16 cellular contexts compared by ENCODE assay signal in the genomic region with DNA sequence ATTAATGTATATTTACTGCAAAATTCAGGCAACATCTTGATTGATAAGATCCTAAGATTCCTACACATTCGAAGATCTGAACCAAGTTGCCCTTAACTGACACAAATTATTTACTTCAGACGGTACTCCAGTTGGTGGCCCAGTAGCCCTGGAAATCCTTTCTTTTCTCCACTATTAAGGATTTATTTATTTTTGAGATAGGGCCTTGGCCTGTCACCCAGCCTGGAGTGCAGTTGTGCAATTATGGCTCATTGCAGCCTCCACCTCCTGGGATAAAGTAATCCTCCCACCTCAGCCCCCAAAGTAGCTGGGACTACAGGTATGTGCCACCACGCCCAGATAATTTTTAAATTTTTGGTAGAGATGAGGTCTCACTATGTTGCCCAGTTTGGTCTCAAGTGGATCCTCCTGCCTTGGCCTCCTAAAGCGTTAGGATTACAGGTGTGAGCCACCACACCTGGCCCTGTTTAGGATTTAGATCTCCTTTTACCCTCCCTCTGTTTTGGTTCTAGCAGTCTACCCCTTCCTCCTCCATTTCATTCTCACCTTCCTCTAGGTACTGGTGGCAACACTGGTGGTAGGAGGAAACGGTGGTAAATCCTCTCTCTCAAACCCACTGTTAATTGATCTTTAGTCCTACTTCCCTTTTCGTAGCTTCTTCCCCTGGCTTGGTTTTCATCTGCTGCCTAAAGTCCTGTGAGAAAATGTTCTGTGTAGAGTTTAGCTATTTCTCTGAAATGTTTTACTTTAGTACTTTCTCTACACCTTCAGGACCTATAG. TPM values are rescaled to one million over a fixed set of nuclear protein-coding genes. Genes with fewer than 3 reads are reported as not detected.
DNase-seq lines count a peak whose midpoint lies in the region; ATAC-seq, FAIRE-seq and TF ChIP-seq lines count a peak whose summit lies in the region.
"Had no signal": no experiment of that assay in that cellular context is flagged by ENCODE, and none has a peak within 500 bp of the region (broad histone marks: within the 10 kb centered on the region; RNA-seq: fewer than 3 reads in every experiment).

No MANE protein-coding gene starts in this region.

- H3K27me3 ChIP-seq in GM12878 (replicated peaks in 1 of 2; ENCODE audit: control insufficient read depth in 2 of 2, insufficient read depth in 2 of 2, low read length in 1 of 2) (no peaks in the 10 kb centered on the region), WERI-Rb-1 (ENCODE audit: insufficient read depth, low read depth, severe bottlenecking) (no peaks in the 10 kb centered on the region)

- H3K4me3 ChIP-seq in GM12865 (ENCODE audit: low read depth, low read length) = no peak overlapping the region
- H3K4me3 ChIP-seq in GM12878 = 0 out of 2 replicates have a peak overlapping the region, but pooled peaks have one; percentile 21
- H3K4me3 ChIP-seq in WERI-Rb-1 (ENCODE audit: low read depth, low read length) = no peak overlapping the region
- H3K4me3 ChIP-seq: mucosa of descending colon had no signal

- H2AFZ ChIP-seq in GM12878 (ENCODE audit: control insufficient read depth, low read depth, low read length) = no peak overlapping the region; the same call in 1 of the 2 replicates

- H3K36me3 ChIP-seq in GM12878 (ENCODE audit: control insufficient read depth in 2 of 2, insufficient read depth in 2 of 2, low read length in 1 of 2) (peaks cover 0 to 2% of the 10 kb centered on the region in 2 experiments; a peak in 2 of 4 replicates), WERI-Rb-1 (peaks cover 11% of the 10 kb centered on the region)

- no peak for TF ChIP-seq POLR2A in GM12878 (IDR thresholded peaks at IDR 0.05; ENCODE audit: low read depth, low read length)

- no peaks in the 10 kb centered on the region for H3K9me3 ChIP-seq in GM12878 (replicated peaks; ENCODE audit: control insufficient read depth, insufficient read depth, low read length)
- no peaks in the 10 kb centered on the region for H3K9me3 ChIP-seq in WERI-Rb-1 (ENCODE audit: severe bottlenecking)
- H3K9me3 ChIP-seq: mucosa of descending colon had no signal

- TF ChIP-seq RAD21 in GM12878 (IDR thresholded peaks at IDR 0.05; ENCODE audit: insufficient read depth, low read depth, low read length) = no peak

- intact Hi-C loops in GM12878 (cut with micrococcal nuclease; ENCODE audit: unreplicated experiment) = no loop called here
- intact Hi-C loops in left cardiac atrium (cut with DNase I) = no loop called here

- TF ChIP-seq EP300 in GM12878 (IDR thresholded peaks at IDR 0.05; ENCODE audit: borderline replicate concordance in 1 of 2, control insufficient read depth in 1 of 2, low read depth in 2 of 2, low read length in 2 of 2) = peak in 1 of 2 experiments; percentile 82; a peak in 2 of 4 replicates

- SMC1A ChIA-PET in GM12878 (lab: Charles Lee; ENCODE audit: uncharacterized antibody, unreplicated experiment) = interaction anchor here (0.7 to 2.2 kb wide), 17 partner anchors 8 to 205 kb away, joined by 3 to 12 read pairs (median 4); partner anchors contain the start of gene ZNF609

- H3K27ac ChIP-seq in GM12878 (ENCODE audit: control insufficient read depth, insufficient read depth) (peak overlapping the region; percentile 60), WERI-Rb-1 (no peak overlapping the region)

- RAD21 ChIA-PET in GM12878 (lab: Charles Lee; ENCODE audit: unreplicated experiment) = interaction anchor here (0.6 to 2.2 kb wide), 11 partner anchors 12 to 220 kb away, joined by 3 to 24 read pairs (median 4); partner anchors contain the start of gene ZNF609

- no TSS peak for BruUV-seq in GM12878 (replicated peaks; lab: Mats Ljungman, UMichigan)

- peak overlapping the region; percentile 36 for H3K4me2 ChIP-seq in GM12878 (ENCODE audit: control insufficient read depth, insufficient read depth)

- WGBS in GM12878 (ENCODE audit: insufficient coverage, insufficient replicate concordance, low lambda C conversion rate, missing lambda C conversion rate) = 52% methylated on average over 6 of the region's 6 CpGs

- ATAC-seq in GM12878 = peak; percentile 79
- ATAC-seq in left cardiac atrium = no peak
- ATAC-seq in HG02623 (IDR thresholded peaks at IDR 0.05; ENCODE audit: unreplicated experiment) = no peak
- ATAC-seq: mucosa of descending colon had no signal

- peaks cover 3% of the 10 kb centered on the region; the same call in 1 of the 2 replicates for H3K79me2 ChIP-seq in GM12878 (ENCODE audit: control insufficient read depth, insufficient read depth, low read length)

- POLR2A ChIA-PET in GM12878 (lab: Charles Lee) = interaction anchor here (0.9 to 1.3 kb wide), 6 partner anchors 11 to 187 kb away, joined by 3 to 5 read pairs (median 4); partner anchors contain the start of gene ZNF609

- peak; percentile 73 for FAIRE-seq in GM12878 (lab: Jason Lieb, UNC)
- FAIRE-seq: H54 had no signal

- H4K20me1 ChIP-seq in GM12878 (ENCODE audit: control insufficient read depth, insufficient read depth) = no peaks in the 10 kb centered on the region

- TF ChIP-seq CTCF in GM12865 (IDR thresholded peaks at IDR 0.05; ENCODE audit: insufficient read depth, low read depth, low read length, missing control alignments) (no peak), GM12878 (IDR thresholded peaks at IDR 0.05 in 2 of 3, conservative IDR thresholded peaks at IDR 0.05 in 1 of 3; ENCODE audit: control insufficient read depth in 2 of 3, extremely low read depth in 1 of 3, insufficient read depth in 1 of 3, low read depth in 3 of 3, low read length in 3 of 3) (no peak), WERI-Rb-1 (IDR thresholded peaks at IDR 0.05; ENCODE audit: low read depth, low read length) (no peak)

- DNase-seq in CD1c-positive myeloid dendritic cell (ENCODE audit: extremely low spot score) (peak; percentile 33), GM12865 (ENCODE audit: low read depth) (peak; percentile 66), NOMO-1 treated with dmso at 0.1 percent for 144 hours (lab: John Stamatoyannopoulos, UW; ENCODE audit: unreplicated experiment) (peak; percentile 67), GM12878 (ENCODE audit: low read depth, low spot score) (no peak), left cardiac atrium (no peak), WERI-Rb-1 (no peak), NCI-H2081 treated with DMSO at 0.1 percent for 48 hours (lab: John Stamatoyannopoulos, UW) (no peak)
- DNase-seq: dermis blood vessel endothelial cell; mucosa of descending colon; NCI-H1436 treated with DMSO at 0.1 percent for 48 hours; NCI-H526; retina; Right ventricle myocardium superior; stimulated activated CD4-positive, alpha-beta T cell treated with anti-CD3 and anti-CD28 coated beads, Interleukin-4, amount 100 ng/mL, for 4 hours had no signal

- no peak overlapping the region for H3K9ac ChIP-seq in GM12878 (ENCODE audit: control insufficient read depth, insufficient read depth, low read length)

- in situ Hi-C loops in GM12878 (cut with MboI) = no loop called here

- H3K4me1 ChIP-seq in GM12878 (ENCODE audit: control insufficient read depth, insufficient read depth, low read length) = peaks cover 48% of the 10 kb centered on the region

- CTCF ChIA-PET in GM12878 (lab: Yijun Ruan, JAX) = interaction anchor here (0.5 to 1.5 kb wide), 8 partner anchors 11 to 206 kb away, joined by 3 to 5 read pairs (median 3); no protein-coding TSS in a partner anchor

TF ChIP-seq in GM12878, 131 proteins besides CTCF, POLR2A, EP300 and RAD21 (continues in another document):
- TF ChIP-seq KLF5 (IDR thresholded peaks at IDR 0.05; ENCODE audit: partially characterized antibody) (no peak), HCFC1 (IDR thresholded peaks at IDR 0.05; ENCODE audit: low read length) (no peak), NFYA (IDR thresholded peaks at IDR 0.05; ENCODE audit: borderline replicate concordance, low read depth, low read length) (no peak), SUZ12 (IDR thresholded peaks at IDR 0.05; ENCODE audit: unreplicated experiment) (no peak), SIN3A (IDR thresholded peaks at IDR 0.05; ENCODE audit: low read depth, low read length) (no peak), IRF4 (IDR thresholded peaks at IDR 0.05; ENCODE audit: low read depth, low read length) (no peak), RBBP5 (conservative IDR thresholded peaks at IDR 0.05) (no peak), CBFB (IDR thresholded peaks at IDR 0.05; ENCODE audit: low read depth) (no peak), NR2C1 (IDR thresholded peaks at IDR 0.05) (no peak), CBX5 (IDR thresholded peaks at IDR 0.05; ENCODE audit: low read depth) (no peak), KDM1A (IDR thresholded peaks at IDR 0.05; ENCODE audit: borderline replicate concordance) (no peak), NFXL1 (IDR thresholded peaks at IDR 0.05; ENCODE audit: borderline replicate concordance) (no peak), SRF (IDR thresholded peaks at IDR 0.05; ENCODE audit: low read depth in 2 of 2, low read length in 2 of 2) (no peak), IRF3 (IDR thresholded peaks at IDR 0.05) (no peak)

RNA-seq across cellular contexts. Expression of gene ZNF609, which starts 12.7 kb away (rescaled TPM):
- total RNA-seq in GM12878 (2013; cell fraction: nucleolus; rRNA removed) = 96.4 and 97.4 TPM in 2 replicates
- total RNA-seq in GM12878 (2014; rRNA removed) (13.4 and 14.1 TPM in 2 replicates), GM12878 (2014; rRNA removed; fragmentation: Illumina TruSeq; extraction: Trizol) (15.5 and 16.2 TPM in 2 replicates), GM12878 (2021) (34.1 and 35.3 TPM in 2 replicates), left cardiac atrium (10 to 100 TPM; 17.5 to 18.1 TPM)
- polyA plus RNA-seq in GM12878 (2011; ENCODE audit: low read depth) = 9.4 TPM
- polyA plus RNA-seq in GM12878 (2011; rRNA removed) (19.0 and 30.8 TPM in 2 replicates), GM12878 (2014; fragmentation: Illumina TruSeq; extraction: Trizol) (20.5 and 22.6 TPM in 2 replicates), GM12878 (2014; fragmentation: Nextera tagmentation; extraction: Ambion mirVana) (1 to 10 TPM; 5.1 to 7.4 TPM), GM12878 (2014; rRNA removed) (13.1 and 15.4 TPM in 2 replicates), GM12878 (2016; fragmentation: Nextera tagmentation; extraction: Ambion mirVana) (1 to 10 TPM; 7.0 to 7.7 TPM)
- polyA plus RNA-seq in GM12878 (2011; cell fraction: cytosol; rRNA removed) = 13.4 and 18.3 TPM in 2 replicates
- 23.9 and 29.3 TPM in 2 replicates for polyA plus RNA-seq in GM12878 (2011; cell fraction: nucleus; rRNA removed)
- polyA plus RNA-seq in GM12878 (2012) = 13.6 and 15.9 TPM in 2 replicates
- polyA minus RNA-seq in GM12878 (2011; rRNA and poly(A)+ RNA removed) = 32.6 and 115 TPM in 2 replicates
- polyA minus RNA-seq in GM12878 (2011; cell fraction: cytosol; rRNA and poly(A)+ RNA removed) = 12.2 and 13.2 TPM in 2 replicates
- polyA minus RNA-seq in GM12878 (2011; cell fraction: nucleus; rRNA and poly(A)+ RNA removed) = 18.5 and 29.1 TPM in 2 replicates

Comparison
In these comparisons a context has a peak if more than half of its experiments do, and no peak if none do; other contexts are left out.
1. DNase-seq: peak in CD1c-positive myeloid dendritic cell (single experiment), GM12865 (single experiment) and NOMO-1 treated with dmso at 0.1 percent for 144 hours (single experiment); none in GM12878 (single experiment), left cardiac atrium (single experiment), WERI-Rb-1 (single experiment) and NCI-H2081 treated with DMSO at 0.1 percent for 48 hours (single experiment).